In genomic region chr12:11722071-11722470, GRCh38 we compare ENCODE assay signal across 1 cellular context.
TF ChIP-seq lines count a peak whose summit lies in the region.

No MANE protein-coding gene starts in this region.

TF ChIP-seq in IMR-90, 13 proteins besides CTCF, POLR2A, EP300 and RAD21:
- no peak for TF ChIP-seq MAFK (IDR thresholded peaks at IDR 0.05; ENCODE audit: low read depth, low read length)
- no peak for TF ChIP-seq ELK1 (IDR thresholded peaks at IDR 0.05; ENCODE audit: borderline replicate concordance, low read depth, low read length)
- TF ChIP-seq FOS (IDR thresholded peaks at IDR 0.05; ENCODE audit: low read depth, low read length) = no peak
